ENCODE assay signal across 1 cellular context in the genomic region with DNA sequence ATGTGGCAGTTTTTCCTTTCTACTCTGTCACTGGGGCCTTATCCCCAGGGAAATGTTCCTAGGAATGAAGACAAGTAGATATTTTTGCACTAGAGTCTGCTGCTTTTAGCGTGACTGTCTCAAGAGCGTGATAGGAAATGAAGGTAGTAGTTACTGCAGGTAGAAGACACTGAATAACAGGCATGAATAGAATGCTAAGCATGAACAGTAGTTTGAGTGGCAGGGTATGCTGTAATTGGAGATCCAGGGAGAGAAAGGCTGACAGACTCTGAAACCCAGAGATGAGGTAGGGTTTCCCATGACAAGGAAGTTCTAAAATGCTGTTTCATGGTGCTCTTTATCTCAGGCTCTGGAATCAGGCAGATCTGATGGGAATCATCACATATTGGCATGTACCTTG.
TF ChIP-seq lines count a peak whose summit lies in the region.

No MANE protein-coding gene starts in this region.

TF ChIP-seq in HepG2, 621 proteins besides CTCF, POLR2A, EP300 and RAD21 (continued from another document):
- TF ChIP-seq ATF2 (CRISPR knock-in tag; IDR thresholded peaks at IDR 0.05): no peak
- TF ChIP-seq ZNF660 (CRISPR knock-in tag; IDR thresholded peaks at IDR 0.05; ENCODE audit: borderline replicate concordance, low read depth): no peak
